ENCODE assay signal across 2 cellular contexts in genomic region chr1:59013276-59013927, GRCh38.
TF ChIP-seq lines count a peak whose summit lies in the region.

No MANE protein-coding gene starts in this region.

TF ChIP-seq in SK-N-SH treated with all-trans-retinoic acid at 6 μM for 48 hours, 23 proteins besides CTCF, POLR2A, EP300 and RAD21 (continued from another document):
- TF ChIP-seq, protein P1, sequence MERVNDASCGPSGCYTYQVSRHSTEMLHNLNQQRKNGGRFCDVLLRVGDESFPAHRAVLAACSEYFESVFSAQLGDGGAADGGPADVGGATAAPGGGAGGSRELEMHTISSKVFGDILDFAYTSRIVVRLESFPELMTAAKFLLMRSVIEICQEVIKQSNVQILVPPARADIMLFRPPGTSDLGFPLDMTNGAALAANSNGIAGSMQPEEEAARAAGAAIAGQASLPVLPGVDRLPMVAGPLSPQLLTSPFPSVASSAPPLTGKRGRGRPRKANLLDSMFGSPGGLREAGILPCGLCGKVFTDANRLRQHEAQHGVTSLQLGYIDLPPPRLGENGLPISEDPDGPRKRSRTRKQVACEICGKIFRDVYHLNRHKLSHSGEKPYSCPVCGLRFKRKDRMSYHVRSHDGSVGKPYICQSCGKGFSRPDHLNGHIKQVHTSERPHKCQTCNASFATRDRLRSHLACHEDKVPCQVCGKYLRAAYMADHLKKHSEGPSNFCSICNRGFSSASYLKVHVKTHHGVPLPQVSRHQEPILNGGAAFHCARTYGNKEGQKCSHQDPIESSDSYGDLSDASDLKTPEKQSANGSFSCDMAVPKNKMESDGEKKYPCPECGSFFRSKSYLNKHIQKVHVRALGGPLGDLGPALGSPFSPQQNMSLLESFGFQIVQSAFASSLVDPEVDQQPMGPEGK (CRISPR knock-in tag; IDR thresholded peaks at IDR 0.05; ENCODE audit: borderline replicate concordance), result no peak
- TF ChIP-seq ZNF8 (CRISPR knock-in tag; IDR thresholded peaks at IDR 0.05) (no peak), ZC3H10 (CRISPR knock-in tag; IDR thresholded peaks at IDR 0.05) (no peak), CSDC2 (CRISPR knock-in tag; IDR thresholded peaks at IDR 0.05) (no peak), CSRNP3 (CRISPR knock-in tag; IDR thresholded peaks at IDR 0.05) (no peak), ISL1 (CRISPR knock-in tag; IDR thresholded peaks at IDR 0.05) (no peak), ZFP3 (CRISPR knock-in tag; IDR thresholded peaks at IDR 0.05) (no peak), ESRRG (CRISPR knock-in tag; IDR thresholded peaks at IDR 0.05) (no peak)
- TF ChIP-seq, protein P2, sequence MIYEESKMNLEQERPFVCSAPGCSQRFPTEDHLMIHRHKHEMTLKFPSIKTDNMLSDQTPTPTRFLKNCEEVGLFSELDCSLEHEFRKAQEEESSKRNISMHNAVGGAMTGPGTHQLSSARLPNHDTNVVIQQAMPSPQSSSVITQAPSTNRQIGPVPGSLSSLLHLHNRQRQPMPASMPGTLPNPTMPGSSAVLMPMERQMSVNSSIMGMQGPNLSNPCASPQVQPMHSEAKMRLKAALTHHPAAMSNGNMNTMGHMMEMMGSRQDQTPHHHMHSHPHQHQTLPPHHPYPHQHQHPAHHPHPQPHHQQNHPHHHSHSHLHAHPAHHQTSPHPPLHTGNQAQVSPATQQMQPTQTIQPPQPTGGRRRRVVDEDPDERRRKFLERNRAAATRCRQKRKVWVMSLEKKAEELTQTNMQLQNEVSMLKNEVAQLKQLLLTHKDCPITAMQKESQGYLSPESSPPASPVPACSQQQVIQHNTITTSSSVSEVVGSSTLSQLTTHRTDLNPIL (CRISPR knock-in tag; IDR thresholded peaks at IDR 0.05; ENCODE audit: low read depth), result no peak

TF ChIP-seq in HepG2, 621 proteins besides CTCF, POLR2A, EP300 and RAD21 (continued from another document):
- TF ChIP-seq ZNF142 (CRISPR knock-in tag; IDR thresholded peaks at IDR 0.05) (no peak), ZIK1 (CRISPR knock-in tag; IDR thresholded peaks at IDR 0.05; ENCODE audit: borderline replicate concordance, low read depth) (no peak), ZNF543 (CRISPR knock-in tag; IDR thresholded peaks at IDR 0.05) (no peak), NR3C1 (CRISPR knock-in tag; IDR thresholded peaks at IDR 0.05) (no peak), ZSCAN29 (CRISPR knock-in tag; conservative IDR thresholded peaks at IDR 0.05) (no peak), ZNF678 (CRISPR knock-in tag; IDR thresholded peaks at IDR 0.05) (no peak), ZNF180 (CRISPR knock-in tag; IDR thresholded peaks at IDR 0.05; ENCODE audit: borderline replicate concordance, low read depth) (no peak), IKZF1 (IDR thresholded peaks at IDR 0.05) (no peak), DNMT3B (CRISPR knock-in tag; conservative IDR thresholded peaks at IDR 0.05) (no peak)
- TF ChIP-seq, protein P3, sequence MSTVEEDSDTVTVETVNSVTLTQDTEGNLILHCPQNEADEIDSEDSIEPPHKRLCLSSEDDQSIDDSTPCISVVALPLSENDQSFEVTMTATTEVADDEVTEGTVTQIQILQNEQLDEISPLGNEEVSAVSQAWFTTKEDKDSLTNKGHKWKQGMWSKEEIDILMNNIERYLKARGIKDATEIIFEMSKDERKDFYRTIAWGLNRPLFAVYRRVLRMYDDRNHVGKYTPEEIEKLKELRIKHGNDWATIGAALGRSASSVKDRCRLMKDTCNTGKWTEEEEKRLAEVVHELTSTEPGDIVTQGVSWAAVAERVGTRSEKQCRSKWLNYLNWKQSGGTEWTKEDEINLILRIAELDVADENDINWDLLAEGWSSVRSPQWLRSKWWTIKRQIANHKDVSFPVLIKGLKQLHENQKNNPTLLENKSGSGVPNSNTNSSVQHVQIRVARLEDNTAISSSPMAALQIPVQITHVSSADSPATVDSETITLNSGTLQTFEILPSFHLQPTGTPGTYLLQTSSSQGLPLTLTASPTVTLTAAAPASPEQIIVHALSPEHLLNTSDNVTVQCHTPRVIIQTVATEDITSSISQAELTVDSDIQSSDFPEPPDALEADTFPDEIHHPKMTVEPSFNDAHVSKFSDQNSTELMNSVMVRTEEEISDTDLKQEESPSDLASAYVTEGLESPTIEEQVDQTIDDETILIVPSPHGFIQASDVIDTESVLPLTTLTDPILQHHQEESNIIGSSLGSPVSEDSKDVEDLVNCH (CRISPR knock-in tag; IDR thresholded peaks at IDR 0.05), result no peak
TF ChIP-seq in HepG2: peak in this region for 0.
